10 cellular contexts compared by ENCODE assay signal in the genomic region with DNA sequence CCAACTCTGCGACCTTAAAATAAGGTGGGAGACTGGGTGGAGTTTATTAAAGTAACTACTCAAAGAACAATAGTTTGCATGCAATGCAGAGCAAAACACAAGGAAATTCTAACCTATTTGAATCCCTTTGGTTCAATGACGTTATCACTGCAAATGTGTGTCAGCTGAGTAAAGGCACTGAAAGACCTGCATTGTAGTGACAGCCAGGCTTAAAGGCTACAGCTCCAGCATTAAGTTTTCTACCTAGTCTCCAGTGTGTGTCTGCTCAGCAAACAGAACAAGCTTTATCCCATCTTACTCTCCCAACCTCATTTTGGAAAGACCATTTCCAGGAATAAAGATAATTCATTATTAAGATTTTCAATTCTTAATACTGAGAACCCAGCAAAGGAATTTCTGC. TPM values are rescaled to one million over a fixed set of nuclear protein-coding genes. Genes with fewer than 3 reads are reported as not detected.
DNase-seq lines count a peak whose midpoint lies in the region; ATAC-seq and TF ChIP-seq lines count a peak whose summit lies in the region.
"Had no signal": no experiment of that assay in that cellular context is flagged by ENCODE, and none has a peak within 500 bp of the region (broad histone marks: within the 10 kb centered on the region; RNA-seq: fewer than 3 reads in every experiment).

No MANE protein-coding gene starts in this region.

- H3F3A ChIP-seq in GM23338 (replicated peaks; ENCODE audit: low read depth): no peaks in the 10 kb centered on the region

- H4K20me1 ChIP-seq in GM23338 (replicated peaks; ENCODE audit: insufficient read depth): peaks cover 51% of the 10 kb centered on the region

- no peak overlapping the region for H3K4me2 ChIP-seq in GM23338

- CTCF ChIA-PET in CD8-positive, alpha-beta memory T cell (lab: Charles Lee): interaction anchor here (0.9 to 3.6 kb wide), 6 partner anchors 11 to 134 kb away, joined by 3 to 21 read pairs (median 7); partner anchors contain the start of genes PTP4A2 and SPOCD1

- peak overlapping the region; percentile 74 to 93 (median 80) for H3K4me3 Mint-ChIP-seq in CD8-positive, alpha-beta memory T cell
- no peak overlapping the region for H3K4me3 Mint-ChIP-seq in GM23338

- no peaks in the 10 kb centered on the region for H3K9me2 ChIP-seq in GM23338 (ENCODE audit: insufficient read depth)

- peaks cover 4 to 26% (median 7%) of the 10 kb centered on the region in 3 donors for H3K36me3 Mint-ChIP-seq in CD8-positive, alpha-beta memory T cell
- H3K36me3 Mint-ChIP-seq in GM23338 (ENCODE audit: low read depth): peaks cover 11% of the 10 kb centered on the region; the same call in 2 of the 3 replicates

- no peaks in the 10 kb centered on the region for H3K27me3 ChIP-seq in CD8-positive, alpha-beta memory T cell (ENCODE audit: insufficient read depth, low read length, poor library complexity, severe bottlenecking)
- H3K27me3 ChIP-seq in dorsolateral prefrontal cortex (no peaks in the 10 kb centered on the region), GM23338 (ENCODE audit: insufficient read depth) (no peaks in the 10 kb centered on the region)

- DNase-seq in CD8-positive, alpha-beta memory T cell: no peak
- DNase-seq in SK-MEL-5 (ENCODE audit: low read depth, low spot score): peak; percentile 97
- peak in 1 of 10 donors; percentile 29 for DNase-seq in dorsolateral prefrontal cortex
- DNase-seq in pons (ENCODE audit: low spot score): peak; percentile 93
- no peak for DNase-seq in GM23338 (ENCODE audit: low spot score)
- DNase-seq in NCI-H2107 treated with DMSO at 0.1 percent for 48 hours (lab: John Stamatoyannopoulos, UW; ENCODE audit: unreplicated experiment): no peak
- DNase-seq in stimulated activated CD8-positive, alpha-beta memory T cell treated with anti-CD3 and anti-CD28 coated beads, Interleukin-4, amount 100 ng/mL, for 48 hours: no peak
- DNase-seq: NCI-H2081 had no signal

- POLR2A ChIA-PET in CD8-positive, alpha-beta memory T cell (lab: Charles Lee): interaction anchor here (0.5 to 3.4 kb wide), 4 partner anchors 15 to 111 kb away, joined by 5 to 20 read pairs (median 6); partner anchors contain the start of gene PTP4A2

- peaks cover 77 to 88% (median 87%) of the 10 kb centered on the region in 3 donors for H3K4me1 Mint-ChIP-seq in CD8-positive, alpha-beta memory T cell
- peaks cover 19% of the 10 kb centered on the region for H3K4me1 Mint-ChIP-seq in GM23338

- no peaks in the 10 kb centered on the region for H3K9me3 ChIP-seq in CD8-positive, alpha-beta memory T cell (ENCODE audit: low read length)

- H2AFZ ChIP-seq in GM23338: no peak overlapping the region

- H3K27ac Mint-ChIP-seq in CD8-positive, alpha-beta memory T cell: peak overlapping the region; percentile 86 to 96 (median 90)
- H3K27ac Mint-ChIP-seq in GM23338: no peak overlapping the region

- H3K36me3 ChIP-seq in CD8-positive, alpha-beta memory T cell (ENCODE audit: insufficient read depth, low read length): peaks cover 4% of the 10 kb centered on the region
- no peaks in the 10 kb centered on the region for H3K36me3 ChIP-seq in GM23338 (ENCODE audit: insufficient read depth)

- intact Hi-C loops in dorsolateral prefrontal cortex (cut with DNase I): no loop called here

- no peaks in the 10 kb centered on the region for H3K9me3 Mint-ChIP-seq in CD8-positive, alpha-beta memory T cell
- no peaks in the 10 kb centered on the region for H3K9me3 Mint-ChIP-seq in GM23338

- peaks cover 75% of the 10 kb centered on the region for H3K4me1 ChIP-seq in CD8-positive, alpha-beta memory T cell (ENCODE audit: insufficient read depth, low read length)
- H3K4me1 ChIP-seq in GM23338 (ENCODE audit: insufficient read depth): peaks cover 20% of the 10 kb centered on the region

- no peaks in the 10 kb centered on the region for H3K27me3 Mint-ChIP-seq in CD8-positive, alpha-beta memory T cell
- H3K27me3 Mint-ChIP-seq in GM23338 (ENCODE audit: insufficient read depth, low read depth, poor library complexity): no peaks in the 10 kb centered on the region

- H3K4me3 ChIP-seq in CD8-positive, alpha-beta memory T cell (ENCODE audit: low read length): peak overlapping the region; percentile 7
- H3K4me3 ChIP-seq in dorsolateral prefrontal cortex (peak overlapping the region in 6 of 59 donors; percentile 5 to 24 (median 14)), GM23338 (no peak overlapping the region)

- no peak for TF ChIP-seq CTCF in dorsolateral prefrontal cortex (IDR thresholded peaks at IDR 0.05 in 54 of 56, conservative IDR thresholded peaks at IDR 0.05 in 2 of 56; ENCODE audit: low read depth in 1 of 56, partially characterized antibody in 56 of 56)
- no peak for TF ChIP-seq CTCF in GM23338 (conservative IDR thresholded peaks at IDR 0.05; ENCODE audit: low read depth in 2 of 2)

- in situ Hi-C loops in SK-MEL-5 (cut with HindIII; ENCODE audit: low pct_unique_long_range_greater_than_20kb, low sequenced_read_pairs): no loop called here

- no peak; the same call in 2 of the 3 replicates for ATAC-seq in GM23338
- no peak for ATAC-seq in GM21529 (IDR thresholded peaks at IDR 0.05; ENCODE audit: unreplicated experiment)

- H3K27ac ChIP-seq in CD8-positive, alpha-beta memory T cell (ENCODE audit: low read depth, low read length): no peak overlapping the region
- peak overlapping the region in 58 of 59 donors; percentile 33 to 95 (median 84) for H3K27ac ChIP-seq in dorsolateral prefrontal cortex
- no peak overlapping the region for H3K27ac ChIP-seq in GM23338 (ENCODE audit: low read depth)
- H3K27ac ChIP-seq: epithelial cell of prostate had no signal

- peaks cover 99% of the 10 kb centered on the region for H3K79me2 ChIP-seq in GM23338 (replicated peaks; ENCODE audit: insufficient read depth)

TF ChIP-seq in GM23338, 12 proteins besides CTCF, POLR2A, EP300 and RAD21 (continues in another document):
- TF ChIP-seq NANOG (IDR thresholded peaks at IDR 0.05; ENCODE audit: borderline replicate concordance): no peak
- TF ChIP-seq, protein P1, sequence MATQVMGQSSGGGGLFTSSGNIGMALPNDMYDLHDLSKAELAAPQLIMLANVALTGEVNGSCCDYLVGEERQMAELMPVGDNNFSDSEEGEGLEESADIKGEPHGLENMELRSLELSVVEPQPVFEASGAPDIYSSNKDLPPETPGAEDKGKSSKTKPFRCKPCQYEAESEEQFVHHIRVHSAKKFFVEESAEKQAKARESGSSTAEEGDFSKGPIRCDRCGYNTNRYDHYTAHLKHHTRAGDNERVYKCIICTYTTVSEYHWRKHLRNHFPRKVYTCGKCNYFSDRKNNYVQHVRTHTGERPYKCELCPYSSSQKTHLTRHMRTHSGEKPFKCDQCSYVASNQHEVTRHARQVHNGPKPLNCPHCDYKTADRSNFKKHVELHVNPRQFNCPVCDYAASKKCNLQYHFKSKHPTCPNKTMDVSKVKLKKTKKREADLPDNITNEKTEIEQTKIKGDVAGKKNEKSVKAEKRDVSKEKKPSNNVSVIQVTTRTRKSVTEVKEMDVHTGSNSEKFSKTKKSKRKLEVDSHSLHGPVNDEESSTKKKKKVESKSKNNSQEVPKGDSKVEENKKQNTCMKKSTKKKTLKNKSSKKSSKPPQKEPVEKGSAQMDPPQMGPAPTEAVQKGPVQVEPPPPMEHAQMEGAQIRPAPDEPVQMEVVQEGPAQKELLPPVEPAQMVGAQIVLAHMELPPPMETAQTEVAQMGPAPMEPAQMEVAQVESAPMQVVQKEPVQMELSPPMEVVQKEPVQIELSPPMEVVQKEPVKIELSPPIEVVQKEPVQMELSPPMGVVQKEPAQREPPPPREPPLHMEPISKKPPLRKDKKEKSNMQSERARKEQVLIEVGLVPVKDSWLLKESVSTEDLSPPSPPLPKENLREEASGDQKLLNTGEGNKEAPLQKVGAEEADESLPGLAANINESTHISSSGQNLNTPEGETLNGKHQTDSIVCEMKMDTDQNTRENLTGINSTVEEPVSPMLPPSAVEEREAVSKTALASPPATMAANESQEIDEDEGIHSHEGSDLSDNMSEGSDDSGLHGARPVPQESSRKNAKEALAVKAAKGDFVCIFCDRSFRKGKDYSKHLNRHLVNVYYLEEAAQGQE (IDR thresholded peaks at IDR 0.05; ENCODE audit: unreplicated experiment): no peak
- no peak for TF ChIP-seq JUNB (IDR thresholded peaks at IDR 0.05; ENCODE audit: unreplicated experiment)
- TF ChIP-seq EZH2 (IDR thresholded peaks at IDR 0.05; ENCODE audit: low read depth, unreplicated experiment): no peak
- TF ChIP-seq EZH2phosphoT487 (IDR thresholded peaks at IDR 0.05; ENCODE audit: unreplicated experiment): no peak
- TF ChIP-seq CREB1 (CRISPR knock-in tag; IDR thresholded peaks at IDR 0.05; ENCODE audit: low read depth): no peak
- TF ChIP-seq ZNF331 (CRISPR knock-in tag; IDR thresholded peaks at IDR 0.05; ENCODE audit: low read depth): no peak
- TF ChIP-seq STAT1 (IDR thresholded peaks at IDR 0.05; ENCODE audit: unreplicated experiment): no peak
- no peak for TF ChIP-seq POLR2AphosphoS5 (IDR thresholded peaks at IDR 0.05; ENCODE audit: low read depth)
- no peak for TF ChIP-seq ETS1 (IDR thresholded peaks at IDR 0.05)
- TF ChIP-seq ZNF114 (CRISPR knock-in tag; IDR thresholded peaks at IDR 0.05): no peak

RNA-seq across cellular contexts. Expression of gene PTP4A2, which starts 14.3 kb away (rescaled TPM):
- total RNA-seq in CD8-positive, alpha-beta memory T cell: 100 to 1,000 TPM; 339 to 368 TPM
- 598 TPM for polyA plus RNA-seq in CD8-positive, alpha-beta memory T cell
- total RNA-seq in SK-MEL-5 (2014; rRNA removed; shearing (Covaris generic)): 502 and 606 TPM in 2 replicates
- polyA plus RNA-seq in SK-MEL-5 (2015; cell fraction: cytosol; rRNA removed): 243 and 263 TPM in 2 replicates
- 68.5 and 108 TPM in 2 replicates for polyA plus RNA-seq in SK-MEL-5 (2015; cell fraction: nucleus; rRNA removed)
- 100 to 1,000 TPM; 185 to 784 (median 393) TPM for total RNA-seq in dorsolateral prefrontal cortex
- 260 and 354 TPM in 2 replicates for total RNA-seq in GM23338 (2014; rRNA removed; shearing (Covaris generic))
- 138 and 153 TPM in 2 replicates for polyA plus RNA-seq in GM23338 (2016; fragmentation: Nextera tagmentation; extraction: Ambion mirVana)

Comparison
In these comparisons a context has a peak if more than half of its experiments do, and no peak if none do; other contexts are left out.
1. DNase-seq: peak in SK-MEL-5 (single experiment) and pons (single experiment); none in CD8-positive, alpha-beta memory T cell (0 of 5), GM23338 (single experiment), NCI-H2107 treated with DMSO at 0.1 percent for 48 hours (single experiment) and stimulated activated CD8-positive, alpha-beta memory T cell treated with anti-CD3 and anti-CD28 coated beads, Interleukin-4, amount 100 ng/mL, for 48 hours (single experiment).
2. H3K27ac ChIP-seq: peak in dorsolateral prefrontal cortex (58 of 59); none in CD8-positive, alpha-beta memory T cell (single experiment) and GM23338 (single experiment).